ENCODE assay signal across 8 cellular contexts in the genomic region with DNA sequence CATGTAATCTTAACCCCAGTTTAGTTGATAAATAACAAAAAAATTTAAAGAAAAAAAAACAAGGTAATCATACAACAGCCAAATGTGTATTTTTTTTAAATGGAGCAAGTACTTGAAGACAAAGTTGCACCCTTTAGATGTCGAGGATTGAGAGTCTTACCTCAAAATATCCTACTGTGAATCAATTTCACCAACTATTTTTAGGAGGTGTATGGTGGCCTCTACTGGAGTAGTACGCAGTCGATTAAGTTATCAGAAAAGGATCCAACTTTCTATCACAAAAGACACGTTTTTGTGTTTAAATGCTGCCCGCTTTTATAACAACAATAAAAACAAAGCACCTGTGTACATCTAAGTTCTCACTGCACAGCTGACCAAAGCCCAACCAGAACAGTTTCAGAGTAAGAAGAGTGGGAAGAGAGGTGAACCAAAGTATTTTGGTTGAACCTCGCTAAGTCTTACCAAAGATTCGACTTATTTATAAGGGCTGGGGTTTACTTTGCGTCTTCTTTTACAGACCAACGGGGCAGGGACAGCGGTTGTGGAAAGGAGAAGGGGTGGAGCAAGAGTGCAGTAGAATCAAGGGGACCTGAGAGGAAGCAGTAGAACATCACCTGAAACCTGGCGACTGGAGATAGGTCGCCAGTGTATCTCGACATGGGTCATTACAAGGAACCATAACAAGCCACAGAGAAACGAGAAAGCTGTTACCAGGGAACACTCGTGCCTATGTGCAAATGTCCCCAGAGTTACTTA.
DNase-seq lines count a peak whose midpoint lies in the region; ATAC-seq and TF ChIP-seq lines count a peak whose summit lies in the region.

No MANE protein-coding gene starts in this region.

- H3K27ac ChIP-seq in VCaP, result peak overlapping the region; percentile 75
- no peak overlapping the region for H3K27ac ChIP-seq in stomach smooth muscle (ENCODE audit: low read length)

- no peaks in the 10 kb centered on the region for H3K27me3 ChIP-seq in stomach smooth muscle (ENCODE audit: control insufficient read depth in 1 of 2, insufficient read depth in 2 of 2, low read length in 2 of 2)

- TF ChIP-seq CTCF in GM10266 (IDR thresholded peaks at IDR 0.05; ENCODE audit: control insufficient read depth, insufficient read depth, low read depth, missing control alignments) (no peak), VCaP (conservative IDR thresholded peaks at IDR 0.05) (0 out of 2 replicates have a peak, but pooled peaks have one; percentile 15)

- H3K4me3 ChIP-seq in iPS-11a (ENCODE audit: low read depth, low read length), result peak overlapping the region; percentile 65
- peak overlapping the region; percentile 70 to 76 for H3K4me3 ChIP-seq in stomach smooth muscle (ENCODE audit: low read length in 2 of 2)

- no peaks in the 10 kb centered on the region for H3K9me3 ChIP-seq in stomach smooth muscle (ENCODE audit: control insufficient read depth in 2 of 2, low read length in 2 of 2)

- no peaks in the 10 kb centered on the region for H3K36me3 ChIP-seq in stomach smooth muscle (ENCODE audit: control insufficient read depth in 2 of 2, insufficient read depth in 2 of 2, low read length in 2 of 2)

- peaks cover 4% of the 10 kb centered on the region for H3K4me1 ChIP-seq in stomach smooth muscle (ENCODE audit: control insufficient read depth, insufficient read depth, low read length)

- DNase-seq in GM10266 (ENCODE audit: extremely low spot score), result peak; percentile 12
- DNase-seq in LoVo (ENCODE audit: low spot score), result no peak
- DNase-seq in NCI-H2029 (lab: John Stamatoyannopoulos, UW), result no peak
- DNase-seq in middle frontal gyrus (ENCODE audit: extremely low spot score, low spot score), result no peak

- ATAC-seq in HG02642 (IDR thresholded peaks at IDR 0.05; ENCODE audit: poor library complexity, unreplicated experiment), result peak; percentile 7

- peak overlapping the region; percentile 47 to 55 for H3K9ac ChIP-seq in stomach smooth muscle (ENCODE audit: low read length in 2 of 2)
